ENCODE assay signal across 23 cellular contexts in genomic region chr6:166879594-166879993, GRCh38.
"Had no signal": no experiment of that assay in that cellular context is flagged by ENCODE, and none has a peak within 500 bp of the region (broad histone marks: within the 10 kb centered on the region; RNA-seq: fewer than 3 reads in every experiment).

No MANE protein-coding gene starts in this region.

- FAIRE-seq: HTR-8/SVneo, RCC 7860 had no signal

- H3K9me3 ChIP-seq: MG63, SJSA1 had no signal

- DNase-seq: Karpas-422, KG1, MG63, NCI-H1092, NCI-H1105 treated with DMSO at 0.1 percent for 48 hours, NCI-H1417 treated with DMSO at 0.1 percent for 48 hours, NCI-H146, NCI-H1694 treated with DMSO at 0.1 percent for 48 hours, NCI-H1930, NCI-H2081, NCI-H2107, NCI-H2227 treated with DMSO at 0.1 percent for 48 hours, NCI-H524, NCI-H526 treated with DMSO at 0.1 percent for 48 hours, NCI-H748 treated with DMSO at 0.1 percent for 48 hours, Right ventricle myocardium superior, RPMI8226, SIG-M5 had no signal

- H3K36me3 ChIP-seq: MG63, SJSA1 had no signal

- H3K4me3 ChIP-seq: MG63, SJSA1, SK-N-MC had no signal

- H3K27ac ChIP-seq: HL-60, SJSA1, SK-N-MC had no signal

- H3K4me1 ChIP-seq: SJSA1 had no signal
